Comparison of ENCODE assay signal across 1 cellular context in the genomic region with DNA sequence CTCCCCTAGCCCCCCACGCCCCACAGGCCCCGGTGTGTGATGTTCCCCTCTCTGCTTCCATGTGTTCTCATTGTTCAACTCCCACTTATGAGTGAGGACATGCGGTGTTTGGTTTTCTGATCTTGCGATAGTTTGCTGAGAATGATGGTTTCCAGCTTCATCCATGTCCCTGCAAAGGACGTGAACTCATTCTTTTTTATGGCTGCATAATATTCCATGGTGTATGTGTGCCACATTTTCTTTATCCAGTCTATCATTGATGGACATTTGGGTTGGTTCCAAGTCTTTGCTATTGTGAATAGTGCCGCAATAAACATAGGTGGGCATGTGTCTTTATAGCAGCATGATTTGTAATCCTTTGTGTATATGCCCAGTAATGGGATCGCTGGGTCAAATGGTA. TPM values are rescaled to one million over a fixed set of nuclear protein-coding genes. Genes with fewer than 3 reads are reported as not detected.
"Had no signal": no experiment of that assay in that cellular context is flagged by ENCODE, and none has a peak within 500 bp of the region (broad histone marks: within the 10 kb centered on the region; RNA-seq: fewer than 3 reads in every experiment).

No MANE protein-coding gene starts in this region.

RNA-seq across cellular contexts. Expression of a gene that starts 47.6 kb away (rescaled TPM):
- polyA plus RNA-seq: IgD-negative memory B cell had no signal
